In the genomic region with DNA sequence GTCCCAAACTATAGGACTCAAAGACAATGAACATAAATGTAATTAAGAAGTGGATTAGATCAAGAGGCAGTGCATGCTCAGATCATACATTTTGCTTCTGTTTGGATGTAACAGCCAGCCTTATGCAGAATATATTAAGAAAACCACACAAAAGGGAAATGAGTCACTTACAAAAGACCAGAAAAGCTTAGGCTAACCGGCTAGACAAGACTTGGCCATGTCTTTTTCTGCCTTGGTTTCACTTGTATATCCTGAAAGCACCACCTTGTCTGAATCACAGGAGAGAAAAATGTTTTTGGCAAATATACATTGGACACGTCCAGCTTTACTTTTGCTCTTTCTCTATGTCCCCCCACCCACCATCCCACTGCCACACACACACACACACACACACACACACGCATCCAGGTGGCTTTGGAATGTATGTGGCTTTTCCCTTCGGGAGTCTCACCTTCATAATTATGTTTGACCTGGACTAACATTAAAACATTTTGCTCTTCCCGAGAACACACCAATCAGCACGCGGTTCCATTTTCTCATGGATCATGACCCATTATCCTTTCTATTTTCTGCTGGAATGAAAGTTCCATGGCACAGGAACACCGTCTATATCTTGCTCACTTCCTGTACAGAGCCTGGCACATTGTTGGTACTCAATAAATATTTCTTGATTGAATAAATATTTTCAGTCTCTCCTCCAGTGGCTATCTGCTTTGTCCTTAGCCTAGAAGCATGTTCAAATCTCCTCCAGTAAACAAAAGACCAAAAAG, we compare ENCODE assay signal across 9 cellular contexts.
DNase-seq lines count a peak whose midpoint lies in the region; TF ChIP-seq lines count a peak whose summit lies in the region.
"Had no signal": no experiment of that assay in that cellular context is flagged by ENCODE, and none has a peak within 500 bp of the region (broad histone marks: within the 10 kb centered on the region; RNA-seq: fewer than 3 reads in every experiment).

No MANE protein-coding gene starts in this region.

- 64% methylated on average over 8 of the region's 8 CpGs for WGBS in suprapubic skin

- TF ChIP-seq CTCF in brain microvascular endothelial cell (IDR thresholded peaks at IDR 0.05; ENCODE audit: low read depth, low read length, missing control alignments) (no peak), suprapubic skin (IDR thresholded peaks at IDR 0.05) (no peak)

- H3K4me1 ChIP-seq in suprapubic skin: peaks cover 9% of the 10 kb centered on the region

- in situ Hi-C loops in KBM-7 (cut with MboI; ENCODE audit: low pct_unique_long_range_greater_than_20kb, low sequenced_read_pairs): no loop called here
- in situ Hi-C loops in brain microvascular endothelial cell (cut with HindIII; ENCODE audit: low pct_ligation_motif_present, low sequenced_read_pairs): no loop called here

- H3K4me3 ChIP-seq in brain microvascular endothelial cell (ENCODE audit: low read depth, low read length) (no peak overlapping the region), suprapubic skin (no peak overlapping the region)

- H3K27me3 ChIP-seq in brain microvascular endothelial cell (replicated peaks): no peaks in the 10 kb centered on the region
- no peaks in the 10 kb centered on the region for H3K27me3 ChIP-seq in suprapubic skin

- H3K36me3 ChIP-seq in brain microvascular endothelial cell (replicated peaks) (no peaks in the 10 kb centered on the region), suprapubic skin (no peaks in the 10 kb centered on the region)

- TF ChIP-seq EP300 in suprapubic skin (IDR thresholded peaks at IDR 0.05): no peak

- DNase-seq in activated gamma-delta T cell treated with Interleukin-2 at 50 U/mL for 16 hours (peak; percentile 9), activated gamma-delta T cell (lab: John Stamatoyannopoulos, UW) (no peak), KBM-7 (peak; percentile 28), brain microvascular endothelial cell (peak; percentile 46), suprapubic skin (ENCODE audit: low spot score in 2 of 2) (no peak), RPMI8226 (no peak), NCI-H1436 treated with DMSO at 0.1 percent for 48 hours (lab: John Stamatoyannopoulos, UW) (no peak), cerebellar nuclear complex (lab: John Stamatoyannopoulos, UW) (no peak)
- DNase-seq: DMS79 had no signal

- no peak for TF ChIP-seq POLR2A in suprapubic skin (IDR thresholded peaks at IDR 0.05)

- no peak overlapping the region for H3K27ac ChIP-seq in brain microvascular endothelial cell
- peak overlapping the region; percentile 20 for H3K27ac ChIP-seq in suprapubic skin

- no peaks in the 10 kb centered on the region for H3K9me3 ChIP-seq in suprapubic skin

Comparison
In these comparisons a context has a peak if more than half of its experiments do, and no peak if none do; other contexts are left out.
1. DNase-seq: peak in activated gamma-delta T cell treated with Interleukin-2 at 50 U/mL for 16 hours (single experiment), KBM-7 (single experiment) and brain microvascular endothelial cell (single experiment); none in activated gamma-delta T cell (single experiment), suprapubic skin (0 of 2), RPMI8226 (single experiment), NCI-H1436 treated with DMSO at 0.1 percent for 48 hours (single experiment) and cerebellar nuclear complex (0 of 2).